ENCODE assay signal across 10 cellular contexts in the genomic region with DNA sequence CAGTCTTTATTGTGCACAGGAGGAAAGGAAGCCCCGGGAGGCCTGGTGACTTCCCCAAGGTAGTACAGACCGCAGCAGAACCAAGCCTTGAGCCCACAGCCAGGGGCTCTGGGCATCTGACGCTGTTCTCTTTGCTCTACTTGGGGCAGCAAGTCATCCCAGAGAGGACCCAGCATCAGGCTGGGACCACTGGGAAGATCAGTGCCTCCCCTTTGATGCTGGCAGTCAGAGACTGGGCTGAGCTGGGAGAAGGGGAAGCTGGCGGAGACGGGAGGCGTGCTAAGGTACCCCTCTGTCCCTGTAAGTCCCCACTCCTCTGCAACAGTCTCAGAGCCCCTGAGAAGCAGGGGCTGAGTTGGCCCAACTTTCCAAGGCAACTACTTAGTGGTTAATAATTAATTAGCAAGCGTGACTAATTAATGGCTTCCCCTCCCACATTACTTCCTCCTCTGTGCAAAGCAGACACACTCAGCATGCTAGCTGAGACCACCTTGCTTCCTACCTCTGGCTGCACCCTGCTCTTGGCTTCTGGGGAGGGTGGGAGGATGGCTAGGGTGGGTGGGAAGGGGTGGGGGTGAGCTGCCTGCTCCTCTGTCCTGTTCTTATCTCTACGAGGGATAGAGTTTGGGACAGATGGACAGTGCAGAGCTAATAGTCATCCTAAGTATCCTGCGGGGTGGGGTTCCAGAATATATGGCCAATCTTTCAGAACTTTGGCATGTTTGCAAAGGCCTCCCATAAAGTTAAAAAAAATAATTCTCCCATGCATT. TPM values are rescaled to one million over a fixed set of nuclear protein-coding genes. Genes with fewer than 3 reads are reported as not detected.
DNase-seq lines count a peak whose midpoint lies in the region; ATAC-seq and TF ChIP-seq lines count a peak whose summit lies in the region.
"Had no signal": no experiment of that assay in that cellular context is flagged by ENCODE, and none has a peak within 500 bp of the region (broad histone marks: within the 10 kb centered on the region; RNA-seq: fewer than 3 reads in every experiment).

No MANE protein-coding gene starts in this region.

- no peak overlapping the region for H3K27ac Mint-ChIP-seq in stimulated activated memory B cell treated with anti-CD40 and anti-IgM and Interleukin-4, amounts not matched to agents 10 μg/mL and 1 μg/mL and 100 μg/mL, for 72 hours

- H3K36me3 Mint-ChIP-seq in stimulated activated memory B cell treated with anti-CD40 and anti-IgM and Interleukin-4, amounts not matched to agents 10 μg/mL and 1 μg/mL and 100 μg/mL, for 72 hours, result no peaks in the 10 kb centered on the region

- H3K4me1 Mint-ChIP-seq in stimulated activated memory B cell treated with anti-CD40 and anti-IgM and Interleukin-4, amounts not matched to agents 10 μg/mL and 1 μg/mL and 100 μg/mL, for 72 hours, result peaks cover 40% of the 10 kb centered on the region

- H3K4me3 Mint-ChIP-seq in stimulated activated memory B cell treated with anti-CD40 and anti-IgM and Interleukin-4, amounts not matched to agents 10 μg/mL and 1 μg/mL and 100 μg/mL, for 72 hours, result no peak overlapping the region
- H3K4me3 Mint-ChIP-seq: effector memory CD8-positive, alpha-beta T cell had no signal

- DNase-seq in GM20000 (ENCODE audit: low spot score) (peak; percentile 79), epithelial cell of proximal tubule (ENCODE audit: low read depth) (no peak), iPS-NIHi11 (ENCODE audit: low spot score) (no peak), GDM1 (lab: John Stamatoyannopoulos, UW) (no peak), DMS 273 (lab: John Stamatoyannopoulos, UW; ENCODE audit: unreplicated experiment) (no peak)
- no peak for DNase-seq in activated naive CD4-positive, alpha-beta T cell (lab: John Stamatoyannopoulos, UW)
- DNase-seq: effector memory CD8-positive, alpha-beta T cell had no signal

- peaks cover 49% of the 10 kb centered on the region for H3K27me3 Mint-ChIP-seq in stimulated activated memory B cell treated with anti-CD40 and anti-IgM and Interleukin-4, amounts not matched to agents 10 μg/mL and 1 μg/mL and 100 μg/mL, for 72 hours

- H3K9ac ChIP-seq in HUES48 (ENCODE audit: low read depth, low read length), result no peak overlapping the region

- H3K9me3 Mint-ChIP-seq in stimulated activated memory B cell treated with anti-CD40 and anti-IgM and Interleukin-4, amounts not matched to agents 10 μg/mL and 1 μg/mL and 100 μg/mL, for 72 hours, result no peaks in the 10 kb centered on the region
- H3K9me3 Mint-ChIP-seq: effector memory CD8-positive, alpha-beta T cell had no signal

- H3K36me3 ChIP-seq in HUES48 (ENCODE audit: control insufficient read depth, insufficient read depth, low read length), result peaks cover 35% of the 10 kb centered on the region

- no peaks in the 10 kb centered on the region for H3K9me3 ChIP-seq in HUES48 (ENCODE audit: control insufficient read depth, insufficient read depth, low read length)

- ATAC-seq in stimulated activated memory B cell treated with anti-CD40 and anti-IgM and Interleukin-4, amounts not matched to agents 10 μg/mL and 1 μg/mL and 100 μg/mL, for 72 hours, result peak; percentile 47
- ATAC-seq: effector memory CD8-positive, alpha-beta T cell had no signal

- no peak for TF ChIP-seq CTCF in GM20000 (IDR thresholded peaks at IDR 0.05; ENCODE audit: extremely low read depth, missing control alignments)
- TF ChIP-seq CTCF in epithelial cell of proximal tubule (conservative IDR thresholded peaks at IDR 0.05; ENCODE audit: low read depth, low read length), result no peak

- H3K4me1 ChIP-seq in HUES48 (ENCODE audit: control insufficient read depth, insufficient read depth, low read length), result peaks cover 40% of the 10 kb centered on the region

- H3K27me3 ChIP-seq in HUES48 (ENCODE audit: control insufficient read depth, insufficient read depth, low read length), result no peaks in the 10 kb centered on the region

- H3K27ac ChIP-seq in HUES48 (ENCODE audit: low read depth, low read length), result peak overlapping the region; percentile 99

- H3K4me3 ChIP-seq in HUES48 (ENCODE audit: low read depth, low read length) (no peak overlapping the region), epithelial cell of proximal tubule (ENCODE audit: low read depth, low read length) (peak overlapping the region; percentile 66)

RNA-seq across cellular contexts. Expression of a gene that starts 1.3 kb away (rescaled TPM):
- 84.0 and 191 TPM in 2 replicates for total RNA-seq in epithelial cell of proximal tubule

RNA-seq across cellular contexts. Expression of a gene that starts 23.2 kb away (rescaled TPM):
- 0.65 TPM in 1 of 2 replicates, not detected in the other for total RNA-seq in epithelial cell of proximal tubule
- total RNA-seq: myocyte had no signal
